Comparison of ENCODE assay signal across 1 cellular context in the genomic region with DNA sequence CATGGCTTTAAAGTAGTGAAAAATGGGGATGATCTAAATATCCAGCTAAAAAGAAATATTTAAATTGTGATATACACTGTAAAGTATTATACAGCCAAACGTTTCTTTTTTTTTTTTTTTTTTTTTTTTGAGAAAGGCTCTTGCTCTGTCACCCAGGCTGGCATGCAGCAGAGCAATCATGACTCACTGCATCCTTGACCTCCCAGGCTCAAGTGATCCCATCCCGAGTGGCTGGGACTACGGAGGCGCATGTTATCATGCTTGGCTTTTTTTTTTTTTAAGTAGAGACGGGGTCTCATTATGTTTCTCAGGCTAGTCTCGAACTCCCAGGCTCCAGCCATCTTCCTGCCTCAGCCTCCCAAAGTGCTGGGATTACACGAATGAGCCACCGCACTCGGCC.
TF ChIP-seq lines count a peak whose summit lies in the region.

No MANE protein-coding gene starts in this region.

TF ChIP-seq in HEK293, 187 proteins besides CTCF, POLR2A, EP300 and RAD21 (continued from another document):
- TF ChIP-seq ZNF707 (tag by site-specific recombination; IDR thresholded peaks at IDR 0.05) (no peak), ZBTB20 (tag by site-specific recombination; IDR thresholded peaks at IDR 0.05) (no peak), ZNF768 (tag by site-specific recombination; IDR thresholded peaks at IDR 0.05) (no peak), OVOL3 (tag by site-specific recombination; IDR thresholded peaks at IDR 0.05) (no peak), ZEB2 (tag by site-specific recombination; IDR thresholded peaks at IDR 0.05) (no peak), ZNF174 (tag by site-specific recombination; IDR thresholded peaks at IDR 0.05) (no peak), ZNF239 (tag by site-specific recombination; IDR thresholded peaks at IDR 0.05) (no peak), ZNF426 (tag by site-specific recombination; IDR thresholded peaks at IDR 0.05) (no peak), ZNF624 (tag by site-specific recombination; IDR thresholded peaks at IDR 0.05) (no peak), ZSCAN16 (tag by site-specific recombination; IDR thresholded peaks at IDR 0.05) (no peak), FEZF1 (tag by site-specific recombination; IDR thresholded peaks at IDR 0.05) (peak; percentile 64), KLF7 (tag by site-specific recombination; IDR thresholded peaks at IDR 0.05; ENCODE audit: borderline replicate concordance) (no peak), ZFP37 (tag by site-specific recombination; IDR thresholded peaks at IDR 0.05) (no peak), ZFP41 (tag by site-specific recombination; IDR thresholded peaks at IDR 0.05; ENCODE audit: borderline replicate concordance) (no peak), GLIS1 (tag by site-specific recombination; IDR thresholded peaks at IDR 0.05) (peak; percentile 69), ZNF16 (tag by site-specific recombination; IDR thresholded peaks at IDR 0.05; ENCODE audit: low read depth) (no peak), ZNF621 (tag by site-specific recombination; IDR thresholded peaks at IDR 0.05) (no peak), ZNF677 (tag by site-specific recombination; IDR thresholded peaks at IDR 0.05) (no peak), ZBTB7A (tag by site-specific recombination; IDR thresholded peaks at IDR 0.05; ENCODE audit: low read depth) (no peak), ZNF585B (tag by site-specific recombination; IDR thresholded peaks at IDR 0.05) (no peak), ZNF394 (tag by site-specific recombination; IDR thresholded peaks at IDR 0.05; ENCODE audit: borderline replicate concordance) (no peak), ZNF221 (tag by site-specific recombination; IDR thresholded peaks at IDR 0.05; ENCODE audit: borderline replicate concordance) (no peak), YY2 (tag by site-specific recombination; IDR thresholded peaks at IDR 0.05) (no peak), ZNF600 (tag by site-specific recombination; IDR thresholded peaks at IDR 0.05) (peak; percentile 62)
- TF ChIP-seq, protein P1, sequence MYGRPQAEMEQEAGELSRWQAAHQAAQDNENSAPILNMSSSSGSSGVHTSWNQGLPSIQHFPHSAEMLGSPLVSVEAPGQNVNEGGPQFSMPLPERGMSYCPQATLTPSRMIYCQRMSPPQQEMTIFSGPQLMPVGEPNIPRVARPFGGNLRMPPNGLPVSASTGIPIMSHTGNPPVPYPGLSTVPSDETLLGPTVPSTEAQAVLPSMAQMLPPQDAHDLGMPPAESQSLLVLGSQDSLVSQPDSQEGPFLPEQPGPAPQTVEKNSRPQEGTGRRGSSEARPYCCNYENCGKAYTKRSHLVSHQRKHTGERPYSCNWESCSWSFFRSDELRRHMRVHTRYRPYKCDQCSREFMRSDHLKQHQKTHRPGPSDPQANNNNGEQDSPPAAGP (tag by site-specific recombination; IDR thresholded peaks at IDR 0.05) = no peak
- TF ChIP-seq, protein P2, sequence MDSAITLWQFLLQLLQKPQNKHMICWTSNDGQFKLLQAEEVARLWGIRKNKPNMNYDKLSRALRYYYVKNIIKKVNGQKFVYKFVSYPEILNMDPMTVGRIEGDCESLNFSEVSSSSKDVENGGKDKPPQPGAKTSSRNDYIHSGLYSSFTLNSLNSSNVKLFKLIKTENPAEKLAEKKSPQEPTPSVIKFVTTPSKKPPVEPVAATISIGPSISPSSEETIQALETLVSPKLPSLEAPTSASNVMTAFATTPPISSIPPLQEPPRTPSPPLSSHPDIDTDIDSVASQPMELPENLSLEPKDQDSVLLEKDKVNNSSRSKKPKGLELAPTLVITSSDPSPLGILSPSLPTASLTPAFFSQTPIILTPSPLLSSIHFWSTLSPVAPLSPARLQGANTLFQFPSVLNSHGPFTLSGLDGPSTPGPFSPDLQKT (IDR thresholded peaks at IDR 0.05; ENCODE audit: borderline replicate concordance, low read depth, low read length) = no peak
- TF ChIP-seq, protein P3, sequence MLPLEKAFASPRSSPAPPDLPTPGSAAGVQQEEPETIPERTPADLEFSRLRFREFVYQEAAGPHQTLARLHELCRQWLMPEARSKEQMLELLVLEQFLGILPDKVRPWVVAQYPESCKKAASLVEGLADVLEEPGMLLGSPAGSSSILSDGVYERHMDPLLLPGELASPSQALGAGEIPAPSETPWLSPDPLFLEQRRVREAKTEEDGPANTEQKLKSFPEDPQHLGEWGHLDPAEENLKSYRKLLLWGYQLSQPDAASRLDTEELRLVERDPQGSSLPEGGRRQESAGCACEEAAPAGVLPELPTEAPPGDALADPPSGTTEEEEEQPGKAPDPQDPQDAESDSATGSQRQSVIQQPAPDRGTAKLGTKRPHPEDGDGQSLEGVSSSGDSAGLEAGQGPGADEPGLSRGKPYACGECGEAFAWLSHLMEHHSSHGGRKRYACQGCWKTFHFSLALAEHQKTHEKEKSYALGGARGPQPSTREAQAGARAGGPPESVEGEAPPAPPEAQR (tag by site-specific recombination; IDR thresholded peaks at IDR 0.05) = no peak
- TF ChIP-seq, protein P4, sequence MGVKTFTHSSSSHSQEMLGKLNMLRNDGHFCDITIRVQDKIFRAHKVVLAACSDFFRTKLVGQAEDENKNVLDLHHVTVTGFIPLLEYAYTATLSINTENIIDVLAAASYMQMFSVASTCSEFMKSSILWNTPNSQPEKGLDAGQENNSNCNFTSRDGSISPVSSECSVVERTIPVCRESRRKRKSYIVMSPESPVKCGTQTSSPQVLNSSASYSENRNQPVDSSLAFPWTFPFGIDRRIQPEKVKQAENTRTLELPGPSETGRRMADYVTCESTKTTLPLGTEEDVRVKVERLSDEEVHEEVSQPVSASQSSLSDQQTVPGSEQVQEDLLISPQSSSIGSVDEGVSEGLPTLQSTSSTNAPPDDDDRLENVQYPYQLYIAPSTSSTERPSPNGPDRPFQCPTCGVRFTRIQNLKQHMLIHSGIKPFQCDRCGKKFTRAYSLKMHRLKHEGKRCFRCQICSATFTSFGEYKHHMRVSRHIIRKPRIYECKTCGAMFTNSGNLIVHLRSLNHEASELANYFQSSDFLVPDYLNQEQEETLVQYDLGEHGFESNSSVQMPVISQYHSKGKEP (tag by site-specific recombination; IDR thresholded peaks at IDR 0.05) = peak; percentile 80
TF ChIP-seq in HEK293: peak in this region for 11.
